ENCODE assay signal across 22 cellular contexts in the genomic region with DNA sequence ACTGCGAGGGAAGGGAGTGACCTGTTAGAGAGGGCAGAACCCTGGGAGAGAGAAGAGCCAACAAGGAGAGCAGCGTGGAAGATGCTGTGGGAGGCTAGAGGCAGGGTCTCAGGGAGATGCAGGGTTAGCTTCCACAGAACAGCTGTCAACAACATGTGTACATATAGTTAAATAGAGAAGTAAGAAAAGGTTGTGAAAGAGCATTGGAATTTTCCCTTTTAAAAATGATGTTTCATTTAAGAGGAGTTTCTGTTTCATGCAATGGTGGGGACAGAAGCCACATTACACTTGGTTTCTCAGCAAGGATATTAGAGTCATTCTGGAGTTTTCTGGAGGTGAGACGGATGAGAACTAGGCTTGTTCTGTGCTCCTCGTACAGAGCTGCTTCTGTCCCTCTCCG. TPM values are rescaled to one million over a fixed set of nuclear protein-coding genes. Genes with fewer than 3 reads are reported as not detected.
DNase-seq lines count a peak whose midpoint lies in the region; ATAC-seq and TF ChIP-seq lines count a peak whose summit lies in the region.
"Had no signal": no experiment of that assay in that cellular context is flagged by ENCODE, and none has a peak within 500 bp of the region (broad histone marks: within the 10 kb centered on the region; RNA-seq: fewer than 3 reads in every experiment).

No MANE protein-coding gene starts in this region.

- DNase-seq in AML-193 (lab: John Stamatoyannopoulos, UW), result peak; percentile 15 to 16
- DNase-seq in Peyer's patch, result no peak
- no peak for DNase-seq in Calu3
- DNase-seq in foreskin fibroblast, result no peak
- no peak for DNase-seq in NCI-H1105 treated with DMSO at 0.1 percent for 48 hours (lab: John Stamatoyannopoulos, UW)
- DNase-seq: activated CD4-positive, CD25-positive, alpha-beta regulatory T cell; activated naive CD4-positive, alpha-beta T cell treated with anti-CD3 and anti-CD28 coated beads, Interleukin-2, amount 50 U/mL, for 16 hours; effector CD8-positive, alpha-beta T cell; IMR-90; left colon; NCI-H345; PC-9; stomach had no signal

- intact Hi-C loops in Calu3 (cut with micrococcal nuclease; ENCODE audit: unreplicated experiment), result loop anchor here (5.0 kb wide), 1 partner anchor 307 kb away; no protein-coding TSS in a partner anchor

- peaks cover 24% of the 10 kb centered on the region for H3K4me1 Mint-ChIP-seq in Calu3 (ENCODE audit: low read depth, unreplicated experiment)
- H3K4me1 Mint-ChIP-seq: GM23338 had no signal

- H3K9me3 Mint-ChIP-seq in Calu3 (ENCODE audit: low read depth, unreplicated experiment), result no peaks in the 10 kb centered on the region
- H3K9me3 Mint-ChIP-seq: GM23338 had no signal

- TF ChIP-seq CTCF in Peyer's patch (IDR thresholded peaks at IDR 0.05) (no peak), Calu3 (IDR thresholded peaks at IDR 0.05; ENCODE audit: unreplicated experiment) (no peak), foreskin fibroblast (IDR thresholded peaks at IDR 0.05; ENCODE audit: low read depth, low read length) (no peak)

- CTCF ChIA-PET in Calu3 (lab: Charles Lee), result interaction anchor here (1.3 to 1.5 kb wide), 2 partner anchors 10 to 103 kb away, joined by 3 to 5 read pairs; no protein-coding TSS in a partner anchor

- no TSS peak for BruUV-seq in Calu3 (replicated peaks; lab: Mats Ljungman, UMichigan)

- no peaks in the 10 kb centered on the region for H3K36me3 Mint-ChIP-seq in Calu3 (ENCODE audit: insufficient read depth, unreplicated experiment)

- H3K4me1 ChIP-seq in Peyer's patch, result no peaks in the 10 kb centered on the region
- H3K4me1 ChIP-seq: breast epithelium, parathyroid adenoma, vagina had no signal

- H3K36me3 ChIP-seq in Peyer's patch, result no peaks in the 10 kb centered on the region
- H3K36me3 ChIP-seq: breast epithelium, stomach, vagina had no signal

- no peak for TF ChIP-seq POLR2A in Peyer's patch (IDR thresholded peaks at IDR 0.05)

- H3K4me3 ChIP-seq in Peyer's patch (no peak overlapping the region), foreskin fibroblast (ENCODE audit: low read depth in 1 of 2, low read length in 2 of 2) (no peak overlapping the region)
- H3K4me3 ChIP-seq: A549, breast epithelium, GM23338, PC-9, skin epidermis, stomach, vagina had no signal

- no peaks in the 10 kb centered on the region for H3K27me3 Mint-ChIP-seq in Calu3 (ENCODE audit: unreplicated experiment)

- H3K27ac Mint-ChIP-seq in Calu3 (ENCODE audit: unreplicated experiment), result no peak overlapping the region
- H3K27ac Mint-ChIP-seq: GM23338 had no signal

- peak; percentile 59 for ATAC-seq in GM18909 (IDR thresholded peaks at IDR 0.05; ENCODE audit: poor library complexity, unreplicated experiment)
- ATAC-seq in GM21825 (IDR thresholded peaks at IDR 0.05; ENCODE audit: unreplicated experiment), result peak; percentile 43
- ATAC-seq in HG03378 (IDR thresholded peaks at IDR 0.05; ENCODE audit: unreplicated experiment), result peak; percentile 44

- no peak overlapping the region for H3K4me3 Mint-ChIP-seq in Calu3 (ENCODE audit: low read depth, unreplicated experiment)
- H3K4me3 Mint-ChIP-seq: GM23338 had no signal

- no peaks in the 10 kb centered on the region for H3K27me3 ChIP-seq in Peyer's patch
- H3K27me3 ChIP-seq: breast epithelium, vagina had no signal

- no peak overlapping the region for H3K27ac ChIP-seq in Peyer's patch
- H3K27ac ChIP-seq: A549, breast epithelium, parathyroid adenoma, PC-9, skin epidermis, stomach, vagina had no signal

- H3K9me3 ChIP-seq in Peyer's patch, result no peaks in the 10 kb centered on the region
- H3K9me3 ChIP-seq: A549, breast epithelium, stomach, vagina had no signal

RNA-seq across cellular contexts. Expression of a gene that starts 23.8 kb away (rescaled TPM):
- 10 to 100 TPM in 3 of 4 donors, 1 to 10 TPM in 1; 7.8 to 16.8 (median 10.9) TPM for total RNA-seq in Peyer's patch
- 21.4 and 29.4 TPM in 2 replicates for total RNA-seq in Calu3 (2022)

RNA-seq across cellular contexts. Expression of a gene that starts 41.4 kb away (rescaled TPM):
- total RNA-seq in Peyer's patch, result 100 to 1,000 TPM in 2 of 4 donors, 10 to 100 TPM in 2; 19.8 to 146 (median 102) TPM
- 85.1 and 93.5 TPM in 2 replicates for total RNA-seq in Calu3 (2022)

Comparison
In these comparisons a context has a peak if more than half of its experiments do, and no peak if none do; other contexts are left out.
1. DNase-seq: peak in AML-193 (2 of 2); none in Peyer's patch (0 of 3), Calu3 (single experiment), foreskin fibroblast (0 of 2) and NCI-H1105 treated with DMSO at 0.1 percent for 48 hours (single experiment).
2. Peak in every context shown above with its lines, with median percentiles within 50 percentile points of each other: ATAC-seq.